Comparison of ENCODE assay signal across 8 cellular contexts in the genomic region with DNA sequence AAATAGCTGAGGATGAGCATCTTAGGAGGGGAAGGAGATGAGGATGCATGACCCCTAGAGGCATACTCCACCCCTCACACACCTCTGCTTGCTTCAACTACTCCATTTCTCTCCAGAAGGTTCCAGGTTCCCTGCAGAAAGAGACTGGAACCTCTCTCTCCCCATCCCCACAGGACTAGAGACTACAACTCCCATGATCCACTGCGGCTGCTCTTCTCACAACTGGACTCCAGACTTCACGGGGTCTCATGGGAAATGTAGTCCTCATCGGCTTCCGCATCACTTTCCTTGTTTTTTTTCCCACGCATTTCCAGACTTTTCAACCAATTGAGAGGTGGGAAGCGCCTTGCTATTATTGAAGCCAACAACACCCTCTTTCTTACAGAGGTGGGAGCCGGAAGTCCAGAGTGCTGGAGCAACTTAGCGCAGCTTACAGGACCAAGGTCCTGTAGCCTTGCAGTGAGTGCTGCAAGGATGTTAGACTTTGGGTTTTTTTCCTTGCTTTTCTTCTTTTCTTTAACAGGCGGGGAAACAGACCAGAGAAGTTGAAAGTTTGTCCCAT. TPM values are rescaled to one million over a fixed set of nuclear protein-coding genes. Genes with fewer than 3 reads are reported as not detected.
DNase-seq lines count a peak whose midpoint lies in the region; ATAC-seq and TF ChIP-seq lines count a peak whose summit lies in the region.

No MANE protein-coding gene starts in this region.

- peaks cover 4 to 26% of the 10 kb centered on the region in 2 donors for H3K4me1 ChIP-seq in left lung

- H3K27me3 ChIP-seq in left lung = peaks cover 38 to 97% of the 10 kb centered on the region in 2 donors

- H3K27ac ChIP-seq in left lung = no peak overlapping the region

- H3K9me3 ChIP-seq in left lung = no peaks in the 10 kb centered on the region

- intact Hi-C loops in left lung (cut with DNase I) = no loop called here

- DNase-seq in H4 (ENCODE audit: low spot score) = peak; percentile 98
- peak; percentile 78 for DNase-seq in NCI-H460 (ENCODE audit: extremely low read depth, low read depth)
- peak; percentile 51 to 55 for DNase-seq in activated CD4-positive, alpha-beta T cell treated with anti-CD3 and anti-CD28 coated beads, Interleukin-2, amount 50 U/mL, for 4 hours
- DNase-seq in ecto neural progenitor cell (ENCODE audit: low spot score) = peak; percentile 78
- peak in 1 of 2 donors; percentile 67 for DNase-seq in left lung
- DNase-seq in stimulated activated CD4-positive, alpha-beta T cell treated with anti-CD3 and anti-CD28 coated beads, Interleukin-4, amount 100 ng/mL, for 1 hour = peak; percentile 64
- DNase-seq in mesenteric fat pad (ENCODE audit: low spot score) = no peak

- no peak for TF ChIP-seq CTCF in left lung (IDR thresholded peaks at IDR 0.05)

- peak; percentile 89 for ATAC-seq in left lung
- no peak for ATAC-seq in HG02981 (IDR thresholded peaks at IDR 0.05; ENCODE audit: unreplicated experiment)

- H3K36me3 ChIP-seq in left lung = no peaks in the 10 kb centered on the region

- peak overlapping the region in 1 of 2 donors; percentile 16 for H3K4me3 ChIP-seq in left lung

RNA-seq across cellular contexts. Expression of gene CACNG6, which starts 13.9 kb away (rescaled TPM):
- 0.46 and 1.4 TPM in 2 replicates for total RNA-seq in H4 (2014; rRNA removed; shearing (Covaris generic))
- total RNA-seq in NCI-H460 (2014; rRNA removed; shearing (Covaris generic)) = 4.6 and 4.9 TPM in 2 replicates
- polyA plus RNA-seq in NCI-H460 (2014; cell fraction: nucleus; rRNA removed) = 2.0 and 7.9 TPM in 2 replicates
- 1 to 10 TPM in 1 of 2 donors, not detected in 1; 2.5 TPM for total RNA-seq in left lung
- not detected for total RNA-seq in mesenteric fat pad

RNA-seq across cellular contexts. Expression of gene CACNG8, which starts 14.8 kb away (rescaled TPM):
- total RNA-seq in H4 (2014; rRNA removed; shearing (Covaris generic)) = 0.04 and 0.14 TPM in 2 replicates
- 0.58 and 0.84 TPM in 2 replicates for total RNA-seq in NCI-H460 (2014; rRNA removed; shearing (Covaris generic))
- 0.18 and 0.21 TPM in 2 replicates for polyA plus RNA-seq in NCI-H460 (2014; cell fraction: nucleus; rRNA removed)
- total RNA-seq in left lung = under 1 TPM in 1 of 2 donors, not detected in 1; 0.03 TPM
- not detected for total RNA-seq in mesenteric fat pad
